In genomic region chr15:74225928-74226327, GRCh38 we compare ENCODE assay signal across 35 cellular contexts. TPM values are rescaled to one million over a fixed set of nuclear protein-coding genes. Genes with fewer than 3 reads are reported as not detected.
"Had no signal": no experiment of that assay in that cellular context is flagged by ENCODE, and none has a peak within 500 bp of the region (broad histone marks: within the 10 kb centered on the region; RNA-seq: fewer than 3 reads in every experiment).

No MANE protein-coding gene starts in this region.

- H3K4me1 ChIP-seq: foreskin keratinocyte had no signal

- H3K4me1 Mint-ChIP-seq: activated CD4-positive, alpha-beta T cell treated with anti-CD3 and anti-CD28 coated beads, Interleukin-2, amount 10 ng/mL, durations not matched to agents 24 days and 14 days; activated CD8-positive, alpha-beta memory T cell treated with anti-CD3 and anti-CD28 coated beads, Interleukin-2, amount 10 ng/mL, durations not matched to agents 7 days and 5 days; activated naive CD4-positive, alpha-beta T cell treated with anti-CD3 and anti-CD28 coated beads, Interleukin-2, amount 10 ng/mL, durations not matched to agents 7 days and 5 days had no signal

- H3K9me3 ChIP-seq: ascending aorta, esophagus muscularis mucosa, gastrocnemius medialis had no signal

- H3K27ac Mint-ChIP-seq: activated CD4-positive, alpha-beta memory T cell treated with anti-CD3 and anti-CD28 coated beads for 36 hours; activated CD4-positive, alpha-beta T cell treated with anti-CD3 and anti-CD28 coated beads for 36 hours; activated CD4-positive, alpha-beta T cell treated with anti-CD3 and anti-CD28 coated beads, Interleukin-2, amount 10 ng/mL, durations not matched to agents 24 days and 14 days; activated CD8-positive, alpha-beta memory T cell treated with anti-CD3 and anti-CD28 coated beads, Interleukin-2, amount 10 ng/mL, durations not matched to agents 7 days and 5 days; activated CD8-positive, alpha-beta T cell treated with anti-CD3 and anti-CD28 coated beads, Interleukin-2, amount 10 ng/mL, durations not matched to agents 7 days and 5 days; activated naive CD4-positive, alpha-beta T cell treated with anti-CD3 and anti-CD28 coated beads, Interleukin-2, amount 10 ng/mL, durations not matched to agents 7 days and 5 days; activated naive CD4-positive, alpha-beta T cell treated with anti-CD3 and anti-CD28 coated beads, Interleukin-2, amount 50 U/mL, for 72 hours; activated naive CD8-positive, alpha-beta T cell treated with anti-CD3 and anti-CD28 coated beads, Interleukin-2, amount 10 ng/mL, durations not matched to agents 7 days and 5 days; activated T-helper 1 cell treated with anti-CD3 and anti-CD28 coated beads, Interleukin-12 subunit alpha, Interleukin-12 subunit beta, Interleukin-2, Interleukin-4 antibody, amounts not matched to agents 30 ng/mL and 10 ng/mL and 1 ng/mL, durations not matched to agents 14 hours and 24 hours and 36 hours; activated T-helper 2 cell treated with anti-CD3 and anti-CD28 coated beads, Interferon-gamma antibody, Interleukin-2, Interleukin-4, amounts not matched to agents 10 μg/mL and 5 μg/mL and 100 μg/mL, durations not matched to agents 14 hours and 24 hours and 36 hours; effector memory CD8-positive, alpha-beta T cell; T-helper 17 cell; T-helper 2 cell treated with Interferon-gamma antibody and Interleukin-4, amounts not matched to agents 5 μg/mL and 100 μg/mL, for 36 hours had no signal

- H3K9me3 Mint-ChIP-seq: activated CD4-positive, alpha-beta memory T cell treated with anti-CD3 and anti-CD28 coated beads for 36 hours; activated CD4-positive, alpha-beta T cell treated with anti-CD3 and anti-CD28 coated beads, Interleukin-2, amount 10 ng/mL, durations not matched to agents 24 days and 14 days; activated naive CD4-positive, alpha-beta T cell treated with anti-CD3 and anti-CD28 coated beads, Interleukin-2, amount 10 ng/mL, durations not matched to agents 7 days and 5 days; activated naive CD4-positive, alpha-beta T cell treated with anti-CD3 and anti-CD28 coated beads, Interleukin-2, amount 50 U/mL, for 72 hours; activated naive CD8-positive, alpha-beta T cell treated with anti-CD3 and anti-CD28 coated beads, Interleukin-2, amount 10 ng/mL, durations not matched to agents 7 days and 5 days; activated T-helper 1 cell treated with anti-CD3 and anti-CD28 coated beads, Interleukin-12 subunit alpha, Interleukin-12 subunit beta, Interleukin-2, Interleukin-4 antibody, amounts not matched to agents 30 ng/mL and 10 ng/mL and 1 ng/mL, durations not matched to agents 14 hours and 24 hours and 36 hours; activated T-helper 2 cell treated with anti-CD3 and anti-CD28 coated beads, Interferon-gamma antibody, Interleukin-2, Interleukin-4, amounts not matched to agents 10 μg/mL and 5 μg/mL and 100 μg/mL, durations not matched to agents 14 hours and 24 hours and 36 hours; effector memory CD8-positive, alpha-beta T cell; T-helper 2 cell treated with Interferon-gamma antibody and Interleukin-4, amounts not matched to agents 5 μg/mL and 100 μg/mL, for 36 hours had no signal

- H3K36me3 ChIP-seq: ascending aorta, brain microvascular endothelial cell, esophagus muscularis mucosa, gastrocnemius medialis had no signal

- H3K27ac ChIP-seq: ascending aorta, brain microvascular endothelial cell, esophagus muscularis mucosa, foreskin keratinocyte, gastrocnemius medialis had no signal

- FAIRE-seq: colon had no signal

- H3K27me3 ChIP-seq: ascending aorta, brain microvascular endothelial cell had no signal

- H3K4me3 ChIP-seq: ascending aorta, esophagus muscularis mucosa, gastrocnemius medialis had no signal

- H3K36me3 Mint-ChIP-seq: activated CD4-positive, alpha-beta memory T cell treated with anti-CD3 and anti-CD28 coated beads for 36 hours; activated CD8-positive, alpha-beta memory T cell treated with anti-CD3 and anti-CD28 coated beads, Interleukin-2, amount 10 ng/mL, durations not matched to agents 7 days and 5 days; activated naive CD4-positive, alpha-beta T cell treated with anti-CD3 and anti-CD28 coated beads, Interleukin-2, amount 10 ng/mL, durations not matched to agents 7 days and 5 days; activated naive CD4-positive, alpha-beta T cell treated with anti-CD3 and anti-CD28 coated beads, Interleukin-2, amount 50 U/mL, for 72 hours; activated naive CD8-positive, alpha-beta T cell treated with anti-CD3 and anti-CD28 coated beads, Interleukin-2, amount 10 ng/mL, durations not matched to agents 7 days and 5 days had no signal

- DNase-seq: activated CD4-positive, alpha-beta memory T cell treated with anti-CD3 and anti-CD28 coated beads for 36 hours; activated CD4-positive, alpha-beta T cell treated with anti-CD3 and anti-CD28 coated beads for 36 hours; activated CD4-positive, alpha-beta T cell treated with anti-CD3 and anti-CD28 coated beads, Interleukin-2, amount 10 ng/mL, durations not matched to agents 24 days and 14 days; activated CD4-positive, CD25-positive, alpha-beta regulatory T cell; activated CD4-positive, CD25-positive, alpha-beta regulatory T cell treated with anti-CD3 and anti-CD28 coated beads, Interleukin-2, amount 50 U/mL, for 72 hours; activated CD8-positive, alpha-beta memory T cell treated with anti-CD3 and anti-CD28 coated beads, Interleukin-2, amount 10 ng/mL, durations not matched to agents 7 days and 5 days; activated CD8-positive, alpha-beta memory T cell treated with anti-CD3 and anti-CD28 coated beads, Interleukin-2, amount 50 U/mL, for 4 hours; activated CD8-positive, alpha-beta T cell treated with anti-CD3 and anti-CD28 coated beads, Interleukin-2, amount 10 ng/mL, durations not matched to agents 7 days and 5 days; activated gamma-delta T cell; activated naive CD4-positive, alpha-beta T cell; activated naive CD4-positive, alpha-beta T cell treated with anti-CD3 and anti-CD28 coated beads, Interleukin-2, amount 10 ng/mL, durations not matched to agents 7 days and 5 days; activated naive CD8-positive, alpha-beta T cell treated with anti-CD3 and anti-CD28 coated beads, Interleukin-2, amount 10 ng/mL, durations not matched to agents 7 days and 5 days; activated T-cell treated with anti-CD3 and anti-CD28 coated beads, Interleukin-2, amount 50 U/mL, for 1 hour; activated T-cell treated with anti-CD3 and anti-CD28 coated beads, Interleukin-2, amount 50 U/mL, for 48 hours; brain microvascular endothelial cell; caudate nucleus; cortex of kidney; dermis blood vessel endothelial cell; effector CD4-positive, alpha-beta T cell; effector memory CD8-positive, alpha-beta T cell; erythroblast; foreskin keratinocyte; gastrocnemius medialis; T-helper 1 cell; T-helper 17 cell; T1000 had no signal

- H3K4me3 Mint-ChIP-seq: activated CD4-positive, alpha-beta memory T cell treated with anti-CD3 and anti-CD28 coated beads for 36 hours; activated CD4-positive, alpha-beta T cell treated with anti-CD3 and anti-CD28 coated beads for 36 hours; activated CD4-positive, alpha-beta T cell treated with anti-CD3 and anti-CD28 coated beads, Interleukin-2, amount 10 ng/mL, durations not matched to agents 24 days and 14 days; activated CD8-positive, alpha-beta memory T cell treated with anti-CD3 and anti-CD28 coated beads, Interleukin-2, amount 10 ng/mL, durations not matched to agents 7 days and 5 days; activated CD8-positive, alpha-beta T cell treated with anti-CD3 and anti-CD28 coated beads, Interleukin-2, amount 10 ng/mL, durations not matched to agents 7 days and 5 days; activated naive CD4-positive, alpha-beta T cell treated with anti-CD3 and anti-CD28 coated beads, Interleukin-2, amount 10 ng/mL, durations not matched to agents 7 days and 5 days; activated naive CD8-positive, alpha-beta T cell treated with anti-CD3 and anti-CD28 coated beads, Interleukin-2, amount 10 ng/mL, durations not matched to agents 7 days and 5 days; activated T-helper 1 cell treated with anti-CD3 and anti-CD28 coated beads, Interleukin-12 subunit alpha, Interleukin-12 subunit beta, Interleukin-2, Interleukin-4 antibody, amounts not matched to agents 30 ng/mL and 10 ng/mL and 1 ng/mL, durations not matched to agents 14 hours and 24 hours and 36 hours; effector memory CD8-positive, alpha-beta T cell; T-helper 17 cell; T-helper 2 cell treated with Interferon-gamma antibody and Interleukin-4, amounts not matched to agents 5 μg/mL and 100 μg/mL, for 36 hours had no signal

RNA-seq across cellular contexts. Expression of gene CCDC33, which starts 10.2 kb away (rescaled TPM):
- total RNA-seq: activated CD4-positive, alpha-beta memory T cell treated with anti-CD3 and anti-CD28 coated beads for 36 hours; activated CD4-positive, alpha-beta T cell treated with anti-CD3 and anti-CD28 coated beads for 36 hours; activated CD4-positive, alpha-beta T cell treated with anti-CD3 and anti-CD28 coated beads, Interleukin-2, amount 10 ng/mL, durations not matched to agents 24 days and 14 days; activated CD8-positive, alpha-beta memory T cell treated with anti-CD3 and anti-CD28 coated beads for 36 hours; activated CD8-positive, alpha-beta memory T cell treated with anti-CD3 and anti-CD28 coated beads, Interleukin-2, amount 10 ng/mL, durations not matched to agents 7 days and 5 days; activated CD8-positive, alpha-beta T cell treated with anti-CD3 and anti-CD28 coated beads, Interleukin-2, amount 10 ng/mL, durations not matched to agents 7 days and 5 days; activated naive CD4-positive, alpha-beta T cell treated with anti-CD3 and anti-CD28 coated beads, Interleukin-2, amount 50 U/mL, for 72 hours; activated T-helper 1 cell treated with anti-CD3 and anti-CD28 coated beads, Interleukin-12 subunit alpha, Interleukin-12 subunit beta, Interleukin-2, Interleukin-4 antibody, amounts not matched to agents 30 ng/mL and 10 ng/mL and 1 ng/mL, durations not matched to agents 14 hours and 24 hours and 36 hours; activated T-helper 2 cell treated with anti-CD3 and anti-CD28 coated beads, Interferon-gamma antibody, Interleukin-2, Interleukin-4, amounts not matched to agents 10 μg/mL and 5 μg/mL and 100 μg/mL, durations not matched to agents 14 hours and 24 hours and 36 hours; ascending aorta; chondrocyte; dermis blood vessel endothelial cell; esophagus muscularis mucosa; foreskin keratinocyte; gastrocnemius medialis; T-helper 17 cell had no signal
- polyA plus RNA-seq: foreskin keratinocyte had no signal

RNA-seq across cellular contexts. Expression of gene STRA6, which starts 23.3 kb away (rescaled TPM):
- total RNA-seq: activated CD4-positive, alpha-beta memory T cell treated with anti-CD3 and anti-CD28 coated beads for 36 hours; activated CD4-positive, alpha-beta T cell treated with anti-CD3 and anti-CD28 coated beads for 36 hours; activated CD4-positive, alpha-beta T cell treated with anti-CD3 and anti-CD28 coated beads, Interleukin-2, amount 10 ng/mL, durations not matched to agents 24 days and 14 days; activated CD8-positive, alpha-beta memory T cell treated with anti-CD3 and anti-CD28 coated beads for 36 hours; activated CD8-positive, alpha-beta T cell treated with anti-CD3 and anti-CD28 coated beads, Interleukin-2, amount 10 ng/mL, durations not matched to agents 7 days and 5 days; activated naive CD8-positive, alpha-beta T cell treated with anti-CD3 and anti-CD28 coated beads, Interleukin-2, amount 10 ng/mL, durations not matched to agents 7 days and 5 days; activated T-helper 2 cell treated with anti-CD3 and anti-CD28 coated beads, Interferon-gamma antibody, Interleukin-2, Interleukin-4, amounts not matched to agents 10 μg/mL and 5 μg/mL and 100 μg/mL, durations not matched to agents 14 hours and 24 hours and 36 hours; ascending aorta; foreskin keratinocyte; gastrocnemius medialis; T-helper 17 cell had no signal
- polyA plus RNA-seq: foreskin keratinocyte had no signal

RNA-seq across cellular contexts. Expression of gene ISLR, which starts 52.4 kb away (rescaled TPM):
- total RNA-seq: activated CD4-positive, alpha-beta memory T cell treated with anti-CD3 and anti-CD28 coated beads for 36 hours; activated CD4-positive, alpha-beta T cell treated with anti-CD3 and anti-CD28 coated beads for 36 hours; activated CD4-positive, alpha-beta T cell treated with anti-CD3 and anti-CD28 coated beads, Interleukin-2, amount 10 ng/mL, durations not matched to agents 24 days and 14 days; activated CD8-positive, alpha-beta memory T cell treated with anti-CD3 and anti-CD28 coated beads for 36 hours; activated CD8-positive, alpha-beta memory T cell treated with anti-CD3 and anti-CD28 coated beads, Interleukin-2, amount 10 ng/mL, durations not matched to agents 7 days and 5 days; activated CD8-positive, alpha-beta T cell treated with anti-CD3 and anti-CD28 coated beads, Interleukin-2, amount 10 ng/mL, durations not matched to agents 7 days and 5 days; activated naive CD4-positive, alpha-beta T cell treated with anti-CD3 and anti-CD28 coated beads, Interleukin-2, amount 50 U/mL, for 72 hours; activated naive CD8-positive, alpha-beta T cell treated with anti-CD3 and anti-CD28 coated beads, Interleukin-2, amount 10 ng/mL, durations not matched to agents 7 days and 5 days; activated T-helper 1 cell treated with anti-CD3 and anti-CD28 coated beads, Interleukin-12 subunit alpha, Interleukin-12 subunit beta, Interleukin-2, Interleukin-4 antibody, amounts not matched to agents 30 ng/mL and 10 ng/mL and 1 ng/mL, durations not matched to agents 14 hours and 24 hours and 36 hours; activated T-helper 2 cell treated with anti-CD3 and anti-CD28 coated beads, Interferon-gamma antibody, Interleukin-2, Interleukin-4, amounts not matched to agents 10 μg/mL and 5 μg/mL and 100 μg/mL, durations not matched to agents 14 hours and 24 hours and 36 hours; foreskin keratinocyte; T-helper 17 cell had no signal
- polyA plus RNA-seq: foreskin keratinocyte had no signal
